ENCODE assay signal across 8 cellular contexts in the genomic region with DNA sequence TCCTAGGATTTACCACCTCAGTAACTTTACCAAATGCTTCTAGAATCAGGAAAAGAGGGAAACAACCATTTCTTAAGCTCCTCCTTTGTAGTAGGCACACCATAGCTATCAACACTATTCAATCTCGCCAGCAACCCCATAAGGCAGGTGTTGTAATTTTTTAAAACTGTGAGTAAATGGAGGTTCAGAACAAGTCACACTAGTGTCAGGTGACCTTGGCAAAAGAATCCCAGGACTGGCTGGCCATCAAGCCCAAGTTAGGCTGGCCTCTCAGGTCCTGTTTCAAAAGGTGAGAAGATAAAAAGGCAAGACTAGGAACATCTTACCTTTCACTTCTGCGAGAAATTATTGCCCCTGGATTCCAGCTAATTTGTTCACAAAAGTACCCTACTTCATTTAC. TPM values are rescaled to one million over a fixed set of nuclear protein-coding genes. Genes with fewer than 3 reads are reported as not detected.
DNase-seq lines count a peak whose midpoint lies in the region; ATAC-seq and TF ChIP-seq lines count a peak whose summit lies in the region.

No MANE protein-coding gene starts in this region.

- H3K9me3 ChIP-seq in DND-41 (ENCODE audit: insufficient read depth, low read length, severe bottlenecking) (no peaks in the 10 kb centered on the region), SJCRH30 (replicated peaks) (no peaks in the 10 kb centered on the region), parathyroid adenoma (ENCODE audit: control insufficient read depth, low read length) (no peaks in the 10 kb centered on the region)

- no peaks in the 10 kb centered on the region for H3K27me3 ChIP-seq in DND-41 (ENCODE audit: insufficient read depth, low read length, poor library complexity)
- no peaks in the 10 kb centered on the region for H3K27me3 ChIP-seq in SJCRH30
- H3K27me3 ChIP-seq in parathyroid adenoma (ENCODE audit: control insufficient read depth, insufficient read depth, low read length): no peaks in the 10 kb centered on the region

- H4K20me1 ChIP-seq in DND-41 (ENCODE audit: insufficient read depth, low read length): peaks cover 10% of the 10 kb centered on the region; the same call in 1 of the 2 replicates

- ATAC-seq in DND-41 (ENCODE audit: insufficient read depth, low read depth): no peak

- H3K36me3 ChIP-seq in DND-41 (ENCODE audit: insufficient read depth, low read length): peaks cover 12% of the 10 kb centered on the region; the same call in 1 of the 2 replicates
- H3K36me3 ChIP-seq in SJCRH30: no peaks in the 10 kb centered on the region; the same call in 1 of the 2 replicates
- no peaks in the 10 kb centered on the region for H3K36me3 ChIP-seq in parathyroid adenoma (ENCODE audit: control insufficient read depth, insufficient read depth, low read length)

- H3K27ac ChIP-seq in DND-41 (ENCODE audit: low read length): peak overlapping the region; percentile 87
- peak overlapping the region; percentile 63 for H3K27ac ChIP-seq in SJCRH30
- H3K27ac ChIP-seq in parathyroid adenoma: no peak overlapping the region

- DNase-seq in DND-41: no peak
- no peak for DNase-seq in SJCRH30
- no peak for DNase-seq in fibroblast of mammary gland (ENCODE audit: low read depth)
- no peak for DNase-seq in stimulated activated CD4-positive, alpha-beta T cell treated with anti-CD3 and anti-CD28 coated beads, Interleukin-4, amount 100 ng/mL, for 1 hour
- no peak for DNase-seq in activated CD4-positive, CD25-positive, alpha-beta regulatory T cell (lab: John Stamatoyannopoulos, UW)
- no peak for DNase-seq in mucosa of gallbladder (ENCODE audit: low spot score)
- DNase-seq in cerebellum (ENCODE audit: low spot score): no peak

- H3K4me2 ChIP-seq in DND-41 (ENCODE audit: insufficient read depth, low read length): peak overlapping the region; percentile 83
- peak overlapping the region; percentile 82 for H3K4me2 ChIP-seq in parathyroid adenoma (ENCODE audit: low read length)

- H3K4me3 ChIP-seq in DND-41 (ENCODE audit: low read depth in 1 of 2, low read length in 2 of 2): peak overlapping the region; percentile 93 to 94
- peak overlapping the region; percentile 98 for H3K4me3 ChIP-seq in SJCRH30
- peak overlapping the region; percentile 92 for H3K4me3 ChIP-seq in fibroblast of mammary gland (ENCODE audit: control insufficient read depth, low read depth, low read length)
- peak overlapping the region; percentile 79 for H3K4me3 ChIP-seq in parathyroid adenoma (ENCODE audit: low read depth, low read length)

- H2AFZ ChIP-seq in DND-41 (ENCODE audit: low read depth, low read length) (0 out of 2 replicates have a peak overlapping the region, but pooled peaks have one; percentile 92), parathyroid adenoma (peak overlapping the region; percentile 93)

- H3K79me2 ChIP-seq in DND-41 (ENCODE audit: insufficient read depth, low read length) (peaks cover 54% of the 10 kb centered on the region), parathyroid adenoma (no peaks in the 10 kb centered on the region)

- H3K4me1 ChIP-seq in DND-41 (ENCODE audit: insufficient read depth, low read length): peaks cover 22% of the 10 kb centered on the region
- no peaks in the 10 kb centered on the region for H3K4me1 ChIP-seq in SJCRH30
- H3K4me1 ChIP-seq in parathyroid adenoma: no peaks in the 10 kb centered on the region

- H3K9ac ChIP-seq in DND-41 (ENCODE audit: low read depth, low read length): peak overlapping the region; percentile 98
- H3K9ac ChIP-seq in parathyroid adenoma: no peak overlapping the region

- TF ChIP-seq CTCF in DND-41 (IDR thresholded peaks at IDR 0.05; ENCODE audit: borderline replicate concordance, extremely low read depth, low read length, poor library complexity, severe bottlenecking): no peak
- TF ChIP-seq CTCF in fibroblast of mammary gland (conservative IDR thresholded peaks at IDR 0.05; ENCODE audit: control insufficient read depth, insufficient read depth, low read depth, low read length): no peak
- TF ChIP-seq CTCF in parathyroid adenoma (IDR thresholded peaks at IDR 0.05): no peak

RNA-seq across cellular contexts. Expression of a gene that starts 0.7 kb away (rescaled TPM):
- total RNA-seq in SJCRH30 (2014; rRNA removed; shearing (Covaris generic)): 28.5 and 33.8 TPM in 2 replicates
- 33.1 TPM for total RNA-seq in mucosa of gallbladder
- total RNA-seq in cerebellum: 28.8 TPM

RNA-seq across cellular contexts. Expression of a gene that starts 29.2 kb away (rescaled TPM):
- total RNA-seq in SJCRH30 (2014; rRNA removed; shearing (Covaris generic)): 47.8 and 49.4 TPM in 2 replicates
- 23.2 TPM for total RNA-seq in mucosa of gallbladder
- 25.5 TPM for total RNA-seq in cerebellum
